In genomic region chr20:17680836-17681740, GRCh38 we compare ENCODE assay signal across 8 cellular contexts. TPM values are rescaled to one million over a fixed set of nuclear protein-coding genes. Genes with fewer than 3 reads are reported as not detected.
DNase-seq lines count a peak whose midpoint lies in the region; ATAC-seq and FAIRE-seq lines count a peak whose summit lies in the region.

No MANE protein-coding gene starts in this region.

- ATAC-seq in GM21737 (IDR thresholded peaks at IDR 0.05; ENCODE audit: unreplicated experiment) (peak; percentile 41), right cardiac atrium (peak; percentile 16 to 49)

- H3K27ac ChIP-seq in angular gyrus (ENCODE audit: low read depth, low read length) (peak overlapping the region; percentile 83), right cardiac atrium (ENCODE audit: low read length) (peak overlapping the region; percentile 97)

- no peaks in the 10 kb centered on the region for H3K9me3 ChIP-seq in right cardiac atrium (ENCODE audit: control insufficient read depth, low read length)

- H3K4me3 ChIP-seq in right cardiac atrium (ENCODE audit: low read length) = peak overlapping the region; percentile 93

- intact Hi-C loops in right cardiac atrium (cut with DNase I) = loop anchor here in 2 of 4 donors (1.0 to 10.0 kb wide), 3 partner anchors 124 to 217 kb away; no protein-coding TSS in a partner anchor

- H3K27me3 ChIP-seq in right cardiac atrium (ENCODE audit: control insufficient read depth, insufficient read depth) = no peaks in the 10 kb centered on the region

- under 1% methylated on average over 112 of the region's 112 CpGs for WGBS in right cardiac atrium

- H3K4me1 ChIP-seq in right cardiac atrium (ENCODE audit: control insufficient read depth, insufficient read depth, low read length) = peaks cover 6% of the 10 kb centered on the region

- FAIRE-seq in urothelium cell line (lab: Jason Lieb, UNC) = no peak

- peak; percentile 69 for DNase-seq in ELF-1 (ENCODE audit: low read depth, low spot score)
- peak; percentile 67 for DNase-seq in LHCN-M2 (ENCODE audit: low read depth)
- peak; percentile 61 to 76 (median 68) for DNase-seq in T-helper 2 cell
- DNase-seq in right cardiac atrium = peak; percentile 90 to 95 (median 93)
- peak; percentile 26 for DNase-seq in pulmonary artery endothelial cell (ENCODE audit: low read depth, low spot score)
- DNase-seq in urothelium cell line (ENCODE audit: low spot score) = peak; percentile 91

RNA-seq across cellular contexts. Expression of gene RRBP1, which starts 1.0 kb away (rescaled TPM):
- total RNA-seq in LHCN-M2 (2014; rRNA removed) (154 and 160 TPM in 2 replicates), right cardiac atrium (100 to 1,000 TPM in 1 of 4 donors, 10 to 100 TPM in 3; 49.8 to 120 (median 57.1) TPM), pulmonary artery endothelial cell (102 and 132 TPM in 2 replicates)
- 139 TPM for polyA plus RNA-seq in LHCN-M2 (2012)
- 38.2 TPM for polyA plus RNA-seq in right cardiac atrium

RNA-seq across cellular contexts. Expression of gene BANF2, which starts 18.7 kb away (rescaled TPM):
- not detected in 2 replicates for total RNA-seq in LHCN-M2 (2014; rRNA removed)
- not detected for polyA plus RNA-seq in LHCN-M2 (2012)
- total RNA-seq in right cardiac atrium = not detected
- polyA plus RNA-seq in right cardiac atrium = not detected
- total RNA-seq in pulmonary artery endothelial cell = not detected in 2 replicates

Comparison
In these comparisons a context has a peak if more than half of its experiments do, and no peak if none do; other contexts are left out.
1. Peak in every context shown above with its lines: DNase-seq, ATAC-seq, H3K4me3 ChIP-seq and H3K27ac ChIP-seq.
2. DNase-seq: peak in every context shown above with its lines; median percentile 93 in right cardiac atrium; 91 in urothelium cell line; 69 in ELF-1; 68 in T-helper 2 cell; 67 in LHCN-M2; 26 in pulmonary artery endothelial cell.